ENCODE assay signal across 8 cellular contexts in genomic region chr1:58922302-58923089, GRCh38.
DNase-seq lines count a peak whose midpoint lies in the region; ATAC-seq, FAIRE-seq and TF ChIP-seq lines count a peak whose summit lies in the region.

No MANE protein-coding gene starts in this region.

- no peak overlapping the region for H3K27ac ChIP-seq in CD8-positive, alpha-beta T cell (ENCODE audit: low read depth, low read length)

- H3K27me3 Mint-ChIP-seq in CD8-positive, alpha-beta T cell (ENCODE audit: low read depth) = no peaks in the 10 kb centered on the region
- H3K27me3 Mint-ChIP-seq in mesothelial cell of epicardium (ENCODE audit: low read depth) = no peaks in the 10 kb centered on the region
- H3K27me3 Mint-ChIP-seq in endothelial cell (ENCODE audit: unreplicated experiment) = peaks cover 2% of the 10 kb centered on the region

- DNase-seq in CD8-positive, alpha-beta T cell = peak in 6 of 7 experiments; percentile 17 to 81 (median 50)
- DNase-seq in HPDE6-E6E7 (ENCODE audit: extremely low spot score) (peak; percentile 81), astrocyte of the hippocampus (ENCODE audit: low read depth, low spot score) (peak; percentile 51), mesothelial cell of epicardium (ENCODE audit: low spot score in 2 of 2, unreplicated experiment in 2 of 2) (peak; percentile 62 to 79), urothelium cell line (ENCODE audit: low spot score) (peak; percentile 27), endothelial cell (ENCODE audit: low spot score) (no peak), T-helper 9 cell (no peak)

- FAIRE-seq in urothelium cell line (lab: Jason Lieb, UNC) = no peak

- H3K4me1 Mint-ChIP-seq in CD8-positive, alpha-beta T cell (ENCODE audit: low read depth) = peaks cover 28% of the 10 kb centered on the region
- peaks cover 45% of the 10 kb centered on the region for H3K4me1 Mint-ChIP-seq in mesothelial cell of epicardium
- H3K4me1 Mint-ChIP-seq in endothelial cell (ENCODE audit: unreplicated experiment) = no peaks in the 10 kb centered on the region

- H3K4me3 Mint-ChIP-seq in CD8-positive, alpha-beta T cell = no peak overlapping the region
- H3K4me3 Mint-ChIP-seq in mesothelial cell of epicardium = no peak overlapping the region
- H3K4me3 Mint-ChIP-seq in endothelial cell (ENCODE audit: unreplicated experiment) = no peak overlapping the region

- no peaks in the 10 kb centered on the region for H3K36me3 Mint-ChIP-seq in CD8-positive, alpha-beta T cell
- H3K36me3 Mint-ChIP-seq in mesothelial cell of epicardium (no peaks in the 10 kb centered on the region), endothelial cell (ENCODE audit: low read depth, unreplicated experiment) (no peaks in the 10 kb centered on the region)

- ATAC-seq in CD8-positive, alpha-beta T cell = peak; percentile 98
- ATAC-seq in GM21367 (IDR thresholded peaks at IDR 0.05; ENCODE audit: unreplicated experiment) = peak; percentile 87

- intact Hi-C loops in CD8-positive, alpha-beta T cell (cut with DNase I, micrococcal nuclease) = no loop called here

- peaks cover 14% of the 10 kb centered on the region for H3K4me1 ChIP-seq in CD8-positive, alpha-beta T cell (ENCODE audit: insufficient read depth, low read length)

- no peaks in the 10 kb centered on the region for H3K9me3 ChIP-seq in CD8-positive, alpha-beta T cell (ENCODE audit: low read length)

- CTCF ChIA-PET in CD8-positive, alpha-beta T cell (lab: Charles Lee) = interaction anchor here (1.3 kb wide), 1 partner anchor 19 kb away, joined by 3 read pairs; no protein-coding TSS in a partner anchor

- no peaks in the 10 kb centered on the region for H3K27me3 ChIP-seq in CD8-positive, alpha-beta T cell (ENCODE audit: insufficient read depth, low read length)

- TF ChIP-seq CTCF in CD8-positive, alpha-beta T cell (IDR thresholded peaks at IDR 0.05) = no peak
- no peak for TF ChIP-seq CTCF in mesothelial cell of epicardium (IDR thresholded peaks at IDR 0.05; ENCODE audit: unreplicated experiment)
- TF ChIP-seq CTCF in endothelial cell (IDR thresholded peaks at IDR 0.05; ENCODE audit: unreplicated experiment) = no peak

- H3K9me3 Mint-ChIP-seq in CD8-positive, alpha-beta T cell = no peaks in the 10 kb centered on the region
- H3K9me3 Mint-ChIP-seq in mesothelial cell of epicardium = no peaks in the 10 kb centered on the region
- H3K9me3 Mint-ChIP-seq in endothelial cell (ENCODE audit: unreplicated experiment) = no peaks in the 10 kb centered on the region

- no peak overlapping the region for H3K4me3 ChIP-seq in CD8-positive, alpha-beta T cell (ENCODE audit: low read depth, low read length)

- peak overlapping the region; percentile 66 for H3K27ac Mint-ChIP-seq in CD8-positive, alpha-beta T cell
- H3K27ac Mint-ChIP-seq in mesothelial cell of epicardium (peak overlapping the region; percentile 96), endothelial cell (ENCODE audit: unreplicated experiment) (no peak overlapping the region)

- POLR2A ChIA-PET in CD8-positive, alpha-beta T cell (lab: Charles Lee) = interaction anchor here (1.1 to 2.1 kb wide), 4 partner anchors 20 to 374 kb away, joined by 3 to 5 read pairs (median 3); partner anchors contain the start of gene FGGY

- H3K36me3 ChIP-seq in CD8-positive, alpha-beta T cell (ENCODE audit: insufficient read depth, low read length) = no peaks in the 10 kb centered on the region

Comparison
In these comparisons a context has a peak if more than half of its experiments do, and no peak if none do; other contexts are left out.
1. DNase-seq: peak in CD8-positive, alpha-beta T cell (6 of 7), HPDE6-E6E7 (single experiment), astrocyte of the hippocampus (single experiment), mesothelial cell of epicardium (2 of 2) and urothelium cell line (single experiment); none in endothelial cell (single experiment) and T-helper 9 cell (single experiment).